Comparison of ENCODE assay signal across 1 cellular context in genomic region chr12:65916991-65917676, GRCh38.
TF ChIP-seq lines count a peak whose summit lies in the region.

No MANE protein-coding gene starts in this region.

TF ChIP-seq in GM12878, 131 proteins besides CTCF, POLR2A, EP300 and RAD21 (continued from another document):
- no peak for TF ChIP-seq RFX5 (IDR thresholded peaks at IDR 0.05; ENCODE audit: low read depth, low read length)
- TF ChIP-seq ZZZ3 (IDR thresholded peaks at IDR 0.05; ENCODE audit: control insufficient read depth, insufficient read length, low read depth): no peak
- no peak for TF ChIP-seq ZNF217 (IDR thresholded peaks at IDR 0.05)
- TF ChIP-seq BHLHE40 (IDR thresholded peaks at IDR 0.05; ENCODE audit: borderline replicate concordance in 1 of 2, low read depth in 2 of 2, low read length in 1 of 2): no peak
- TF ChIP-seq FOXM1 (IDR thresholded peaks at IDR 0.05; ENCODE audit: low read depth, low read length): no peak
- TF ChIP-seq MYB (IDR thresholded peaks at IDR 0.05; ENCODE audit: borderline replicate concordance, low read depth, low read length): no peak
- no peak for TF ChIP-seq STAT3 (IDR thresholded peaks at IDR 0.05; ENCODE audit: low read depth, low read length)
- no peak for TF ChIP-seq NBN (IDR thresholded peaks at IDR 0.05)
- no peak for TF ChIP-seq HSF1 (IDR thresholded peaks at IDR 0.05; ENCODE audit: low read depth, low read length)
- TF ChIP-seq RB1 (IDR thresholded peaks at IDR 0.05; ENCODE audit: borderline replicate concordance): no peak
- TF ChIP-seq CUX1 (IDR thresholded peaks at IDR 0.05; ENCODE audit: insufficient replicate concordance, low read depth, low read length): no peak
- TF ChIP-seq ZNF207 (IDR thresholded peaks at IDR 0.05; ENCODE audit: borderline replicate concordance): no peak
- TF ChIP-seq POLR2AphosphoS2 (IDR thresholded peaks at IDR 0.05; ENCODE audit: low read depth, low read length): no peak
- TF ChIP-seq MLLT1 (IDR thresholded peaks at IDR 0.05): no peak
- no peak for TF ChIP-seq SREBF1 (IDR thresholded peaks at IDR 0.05; ENCODE audit: low read length)
- no peak for TF ChIP-seq PKNOX1 (IDR thresholded peaks at IDR 0.05)
- TF ChIP-seq FOS (IDR thresholded peaks at IDR 0.05; ENCODE audit: borderline replicate concordance, extremely low read depth, insufficient read length): no peak
- no peak for TF ChIP-seq CBX3 (IDR thresholded peaks at IDR 0.05; ENCODE audit: borderline replicate concordance, low read depth)
